In genomic region chr16:57091990-57092785, GRCh38 we compare ENCODE assay signal across 8 cellular contexts. TPM values are rescaled to one million over a fixed set of nuclear protein-coding genes. Genes with fewer than 3 reads are reported as not detected.
DNase-seq lines count a peak whose midpoint lies in the region; ATAC-seq, FAIRE-seq and TF ChIP-seq lines count a peak whose summit lies in the region.

CPNE2 (plus strand) TSS chr16:57092583; CDS start chr16:57110743, 18,160 bp downstream.

- peaks cover 10 to 14% (median 14%) of the 10 kb centered on the region in 3 donors for H3K4me1 Mint-ChIP-seq in T-cell

- no peaks in the 10 kb centered on the region for H3K36me3 Mint-ChIP-seq in T-cell

- H3K27me3 Mint-ChIP-seq in T-cell: peaks cover 0 to 10% of the 10 kb centered on the region in 2 donors

- CTCF ChIA-PET in T-cell (lab: Charles Lee): interaction anchor here (0.6 to 1.7 kb wide), 6 partner anchors 8 to 140 kb away, joined by 3 to 9 read pairs (median 6); no protein-coding TSS in a partner anchor

- H2AFZ ChIP-seq in ACC112 (ENCODE audit: low read length, unreplicated experiment): peak within 1 kb of the TSS; percentile 80

- H3K79me2 ChIP-seq in ACC112 (ENCODE audit: control insufficient read depth, insufficient read depth, low read length, unreplicated experiment): no peaks in the 10 kb centered on the region

- no peak for TF ChIP-seq CTCF in GM12864 (IDR thresholded peaks at IDR 0.05; ENCODE audit: low read depth, low read length, missing control alignments)
- no peak for TF ChIP-seq CTCF in colonic mucosa (IDR thresholded peaks at IDR 0.05)

- peak within 1 kb of the TSS; percentile 84 to 88 for H3K9ac ChIP-seq in colonic mucosa (ENCODE audit: low read depth in 2 of 2, low read length in 2 of 2)

- WGBS in small intestine, 3 donors: 0 to 2% (median 1%) methylated on average over 34 to 99 of the region's 99 CpGs

- DNase-seq in GM12864 (ENCODE audit: low read depth): no peak
- peak; percentile 36 for DNase-seq in HT-29 (ENCODE audit: low spot score)
- peak in 5 of 34 experiments; percentile 7 to 31 (median 13) for DNase-seq in T-cell
- DNase-seq in colonic mucosa: peak; percentile 66
- peak; percentile 64 for DNase-seq in kidney tubule cell (ENCODE audit: low spot score)
- peak; percentile 18 for DNase-seq in small intestine
- DNase-seq in NCI-H2029 treated with DMSO at 0.1 percent for 48 hours (lab: John Stamatoyannopoulos, UW): no peak

- POLR2A ChIA-PET in T-cell (lab: Charles Lee): no interaction called here

- no peaks in the 10 kb centered on the region for H3K36me3 ChIP-seq in ACC112 (ENCODE audit: insufficient read depth, low read length)
- H3K36me3 ChIP-seq in colonic mucosa: no peaks in the 10 kb centered on the region
- no peaks in the 10 kb centered on the region for H3K36me3 ChIP-seq in small intestine (ENCODE audit: control insufficient read depth in 2 of 2, insufficient read depth in 2 of 2, low read length in 2 of 2)

- H3K9me3 ChIP-seq in colonic mucosa: no peaks in the 10 kb centered on the region
- H3K9me3 ChIP-seq in small intestine (ENCODE audit: control insufficient read depth, low read depth): no peaks in the 10 kb centered on the region

- H3K4me1 ChIP-seq in ACC112 (ENCODE audit: control insufficient read depth, insufficient read depth, low read length, unreplicated experiment) (peaks cover 11% of the 10 kb centered on the region), colonic mucosa (no peaks in the 10 kb centered on the region), small intestine (ENCODE audit: control insufficient read depth in 2 of 2, insufficient read depth in 1 of 2, low read depth in 1 of 2, low read length in 1 of 2) (peaks cover 4% of the 10 kb centered on the region in 2 donors)

- peak within 1 kb of the TSS in 1 of 2 donors; percentile 34 for H3K27ac Mint-ChIP-seq in T-cell

- H3K27me3 ChIP-seq in ACC112 (ENCODE audit: insufficient read depth, low read length) (no peaks in the 10 kb centered on the region), colonic mucosa (no peaks in the 10 kb centered on the region), small intestine (ENCODE audit: control insufficient read depth in 2 of 2, insufficient read depth in 2 of 2, low read length in 2 of 2) (no peaks in the 10 kb centered on the region)

- peak within 1 kb of the TSS; percentile 67 to 77 (median 74) for H3K4me3 Mint-ChIP-seq in T-cell

- H3K4me3 ChIP-seq in ACC112 (ENCODE audit: low read depth, low read length) (peak within 1 kb of the TSS; percentile 86), GM12864 (ENCODE audit: low read depth, low read length) (peak within 1 kb of the TSS; percentile 71), colonic mucosa (peak within 1 kb of the TSS; percentile 86), small intestine (ENCODE audit: low read depth in 1 of 2, low read length in 2 of 2) (peak within 1 kb of the TSS; percentile 72 to 74)

- H3K27ac ChIP-seq in ACC112 (ENCODE audit: low read depth, low read length): no peak within 1 kb of the TSS
- H3K27ac ChIP-seq in colonic mucosa: peak within 1 kb of the TSS; percentile 70
- H3K27ac ChIP-seq in small intestine (ENCODE audit: low read depth in 1 of 2, low read length in 1 of 2): peak within 1 kb of the TSS in 1 of 2 donors; percentile 62

- H3K9me3 Mint-ChIP-seq in T-cell: no peaks in the 10 kb centered on the region

- peak; percentile 55 to 72 (median 66) for ATAC-seq in T-cell (replicated peaks in 1 of 4)

- intact Hi-C loops in colonic mucosa (cut with DNase I): loop anchor here (2.0 kb wide), 1 partner anchor 71 kb away; no protein-coding TSS in a partner anchor

- FAIRE-seq in small intestine (lab: Jason Lieb, UNC): no peak

RNA-seq across cellular contexts. Expression of gene CPNE2, which starts in this region (rescaled TPM):
- total RNA-seq in HT-29 (2014; rRNA removed; shearing (Covaris generic)): 40.5 and 44.2 TPM in 2 replicates
- total RNA-seq in T-cell (1 to 10 TPM; 5.5 to 9.3 (median 6.1) TPM), colonic mucosa (10 to 100 TPM; 38.6 to 53.3 TPM)
- 10 to 100 TPM in 1 of 3 donors, 1 to 10 TPM in 2; 3.1 to 22.9 (median 6.2) TPM for polyA plus RNA-seq in small intestine

Comparison
In these comparisons a context has a peak if more than half of its experiments do, and no peak if none do; other contexts are left out.
1. DNase-seq: peak in HT-29 (single experiment), colonic mucosa (single experiment), kidney tubule cell (single experiment) and small intestine (single experiment); none in GM12864 (single experiment) and NCI-H2029 treated with DMSO at 0.1 percent for 48 hours (single experiment).
2. Peak in every context shown above with its lines, with median percentiles within 50 percentile points of each other: H3K4me3 ChIP-seq.